9 cellular contexts compared by ENCODE assay signal in genomic region chr5:132388244-132389050, GRCh38. TPM values are rescaled to one million over a fixed set of nuclear protein-coding genes. Genes with fewer than 3 reads are reported as not detected.
DNase-seq lines count a peak whose midpoint lies in the region; ATAC-seq and TF ChIP-seq lines count a peak whose summit lies in the region.
"Had no signal": no experiment of that assay in that cellular context is flagged by ENCODE, and none has a peak within 500 bp of the region (broad histone marks: within the 10 kb centered on the region; RNA-seq: fewer than 3 reads in every experiment).

No MANE protein-coding gene starts in this region.

- H3K36me3 Mint-ChIP-seq in activated naive CD4-positive, alpha-beta T cell treated with anti-CD3 and anti-CD28 coated beads, Interleukin-2, amount 50 U/mL, for 72 hours: no peaks in the 10 kb centered on the region

- H3K27ac Mint-ChIP-seq in activated naive CD4-positive, alpha-beta T cell treated with anti-CD3 and anti-CD28 coated beads, Interleukin-2, amount 50 U/mL, for 72 hours: no peak overlapping the region

- RAD21 ChIA-PET in HCT116 (lab: Charles Lee; ENCODE audit: low non-redundant PET in 1 of 2, low total read pairs in 2 of 2, uncharacterized antibody in 2 of 2, unreplicated experiment in 2 of 2): interaction anchor here (0.7 to 3.0 kb wide), 9 partner anchors 102 to 116 kb away, joined by 3 to 13 read pairs (median 4); partner anchors contain the start of gene IRF1 (in 1 of the 2)

- H3K27ac ChIP-seq in HCT116 (ENCODE audit: low read depth, low read length) (peak overlapping the region; percentile 80), smooth muscle cell (ENCODE audit: low read depth) (peak overlapping the region; percentile 86)

- H3K4me1 ChIP-seq in HCT116 (ENCODE audit: control insufficient read depth in 1 of 2, insufficient read depth in 2 of 2, low read length in 2 of 2) (peaks cover 44 to 61% of the 10 kb centered on the region in 2 experiments), smooth muscle cell (ENCODE audit: low read depth) (peaks cover 7% of the 10 kb centered on the region)

- TF ChIP-seq CTCF in HCT116 (IDR thresholded peaks at IDR 0.05 in 2 of 3, conservative IDR thresholded peaks at IDR 0.05 in 1 of 3; ENCODE audit: borderline replicate concordance in 1 of 3, insufficient read depth in 1 of 3, low read depth in 2 of 3, low read length in 2 of 3): no peak
- no peak for TF ChIP-seq CTCF in astrocyte of the spinal cord (IDR thresholded peaks at IDR 0.05; ENCODE audit: low read depth, low read length)
- TF ChIP-seq CTCF in smooth muscle cell (IDR thresholded peaks at IDR 0.05; ENCODE audit: borderline replicate concordance, insufficient read depth, poor library complexity, severe bottlenecking): no peak

- no peaks in the 10 kb centered on the region for H3K27me3 ChIP-seq in HCT116 (ENCODE audit: insufficient read depth, low read length)
- no peaks in the 10 kb centered on the region for H3K27me3 ChIP-seq in smooth muscle cell (ENCODE audit: low read depth)

- H3K9ac ChIP-seq in HCT116 (ENCODE audit: low read length): peak overlapping the region; percentile 61
- peak overlapping the region; percentile 54 for H3K9ac ChIP-seq in smooth muscle cell (ENCODE audit: low read depth)

- ATAC-seq in HCT116 (no peak), GM21360 (IDR thresholded peaks at IDR 0.05; ENCODE audit: unreplicated experiment) (no peak)
- no peak for ATAC-seq in activated naive CD4-positive, alpha-beta T cell treated with anti-CD3 and anti-CD28 coated beads, Interleukin-2, amount 50 U/mL, for 72 hours

- TF ChIP-seq RAD21 in HCT116 (IDR thresholded peaks at IDR 0.05; ENCODE audit: low read depth): no peak

- TF ChIP-seq POLR2A in HCT116 (IDR thresholded peaks at IDR 0.05; ENCODE audit: borderline replicate concordance, extremely low read depth, insufficient read depth, insufficient read length): no peak

- peak overlapping the region; percentile 26 to 42; a peak in 3 of 4 replicates for H3K4me3 ChIP-seq in HCT116 (replicated peaks in 1 of 2; ENCODE audit: low read depth in 1 of 2, low read length in 2 of 2)
- H3K4me3 ChIP-seq in astrocyte of the spinal cord (ENCODE audit: low read depth, low read length): no peak overlapping the region
- no peak overlapping the region for H3K4me3 ChIP-seq in smooth muscle cell

- no peak for DNase-seq in HCT116 (ENCODE audit: low read depth, low spot score)
- DNase-seq in astrocyte of the spinal cord (ENCODE audit: low read depth, low spot score): peak; percentile 75
- peak; percentile 84 for DNase-seq in iris pigment epithelial cell (ENCODE audit: low read depth)
- no peak for DNase-seq in smooth muscle cell (lab: John Stamatoyannopoulos, UW; ENCODE audit: unreplicated experiment)
- DNase-seq in NCI-H128 (lab: John Stamatoyannopoulos, UW; ENCODE audit: unreplicated experiment): no peak
- DNase-seq in HPDE6-E6E7 (ENCODE audit: extremely low spot score): no peak
- DNase-seq in activated naive CD4-positive, alpha-beta T cell treated with anti-CD3 and anti-CD28 coated beads, Interleukin-2, amount 50 U/mL, for 72 hours (ENCODE audit: low spot score in 2 of 2): no peak
- DNase-seq: activated T-cell treated with anti-CD3 and anti-CD28 coated beads, Interleukin-2, amount 50 U/mL, for 48 hours had no signal

- H4K20me1 ChIP-seq in HCT116 (ENCODE audit: insufficient read depth): no peaks in the 10 kb centered on the region
- peaks cover 2% of the 10 kb centered on the region for H4K20me1 ChIP-seq in smooth muscle cell (ENCODE audit: low read depth)

- intact Hi-C loops in HCT116 (cut with micrococcal nuclease): loop anchor here (1.0 to 10.0 kb wide), 4 partner anchors 22 to 856 kb away; no protein-coding TSS in a partner anchor

- in situ Hi-C loops in astrocyte of the spinal cord (cut with HindIII; ENCODE audit: low sequenced_read_pairs): no loop called here

- no peaks in the 10 kb centered on the region for H3K9me2 ChIP-seq in HCT116 (ENCODE audit: insufficient read depth)

- H2AFZ ChIP-seq in HCT116 (ENCODE audit: low read depth, low read length, poor library complexity, severe bottlenecking) (no peak overlapping the region), smooth muscle cell (ENCODE audit: low read depth) (no peak overlapping the region)

- POLR2A ChIA-PET in HCT116 (lab: Charles Lee): interaction anchor here (1.3 to 2.2 kb wide), 5 partner anchors 26 to 112 kb away, joined by 3 to 9 read pairs (median 4); partner anchors contain the start of gene IRF1

- H3K9me3 ChIP-seq in HCT116 (ENCODE audit: control insufficient read depth in 1 of 2, insufficient read depth in 1 of 2, low read depth in 1 of 2, low read length in 2 of 2) (no peaks in the 10 kb centered on the region), smooth muscle cell (replicated peaks; ENCODE audit: low read depth) (no peaks in the 10 kb centered on the region)

- 56% methylated on average over 8 of the region's 8 CpGs for WGBS in smooth muscle cell (ENCODE audit: low lambda C conversion rate)

- BruUV-seq in HCT116 (replicated peaks; lab: Mats Ljungman, UMichigan): no TSS peak

- CTCF ChIA-PET in HCT116 (lab: Charles Lee): interaction anchor here (0.6 to 3.9 kb wide), 7 partner anchors 23 to 1214 kb away, joined by 3 to 37 read pairs (median 7); no protein-coding TSS in a partner anchor

- H3K4me2 ChIP-seq in HCT116 (ENCODE audit: low read length): peak overlapping the region; percentile 73
- peak overlapping the region; percentile 60 for H3K4me2 ChIP-seq in smooth muscle cell

- peaks cover 29% of the 10 kb centered on the region for H3F3A ChIP-seq in smooth muscle cell (ENCODE audit: low read depth)

- H3K9me3 Mint-ChIP-seq in activated naive CD4-positive, alpha-beta T cell treated with anti-CD3 and anti-CD28 coated beads, Interleukin-2, amount 50 U/mL, for 72 hours: no peaks in the 10 kb centered on the region

- H3K36me3 ChIP-seq in HCT116 (ENCODE audit: control insufficient read depth in 1 of 2, insufficient read depth in 2 of 2, low read length in 2 of 2) (peaks cover 0 to 3% of the 10 kb centered on the region in 2 experiments; a peak in 1 of 4 replicates), smooth muscle cell (ENCODE audit: low read depth) (no peaks in the 10 kb centered on the region)

- H3K79me2 ChIP-seq in HCT116 (ENCODE audit: insufficient read depth, low read length): no peaks in the 10 kb centered on the region
- H3K79me2 ChIP-seq in smooth muscle cell (ENCODE audit: low read depth): no peaks in the 10 kb centered on the region

TF ChIP-seq in HCT116, 20 proteins besides CTCF, POLR2A, EP300 and RAD21:
- TF ChIP-seq FOSL1 (IDR thresholded peaks at IDR 0.05; ENCODE audit: low read depth): no peak
- TF ChIP-seq MAX (IDR thresholded peaks at IDR 0.05): no peak

RNA-seq across cellular contexts. Expression of gene SLC22A5, which starts 18.9 kb away (rescaled TPM):
- total RNA-seq in HCT116 (2021; ENCODE audit: unreplicated experiment) (9.9 TPM), smooth muscle cell (2.8 and 4.6 TPM in 2 replicates)
- polyA plus RNA-seq in HCT116 (2012): 6.8 and 9.1 TPM in 2 replicates
- 1.5 and 3.8 TPM in 2 replicates for polyA plus RNA-seq in smooth muscle cell
- 1 to 10 TPM; 3.1 to 5.5 TPM for total RNA-seq in activated naive CD4-positive, alpha-beta T cell treated with anti-CD3 and anti-CD28 coated beads, Interleukin-2, amount 50 U/mL, for 72 hours

Comparison
In these comparisons a context has a peak if more than half of its experiments do, and no peak if none do; other contexts are left out.
1. DNase-seq: peak in astrocyte of the spinal cord (single experiment) and iris pigment epithelial cell (single experiment); none in HCT116 (single experiment), smooth muscle cell (single experiment), NCI-H128 (single experiment), HPDE6-E6E7 (single experiment) and activated naive CD4-positive, alpha-beta T cell treated with anti-CD3 and anti-CD28 coated beads, Interleukin-2, amount 50 U/mL, for 72 hours (0 of 2).
2. H3K4me3 ChIP-seq: peak in HCT116 (2 of 2); none in astrocyte of the spinal cord (single experiment) and smooth muscle cell (single experiment).